2 cellular contexts compared by ENCODE assay signal in genomic region chr9:5608298-5609254, GRCh38.
TF ChIP-seq lines count a peak whose summit lies in the region.

No MANE protein-coding gene starts in this region.

TF ChIP-seq in liver, 16 proteins besides CTCF, POLR2A, EP300 and RAD21 (continued from another document):
- TF ChIP-seq, protein P1, sequence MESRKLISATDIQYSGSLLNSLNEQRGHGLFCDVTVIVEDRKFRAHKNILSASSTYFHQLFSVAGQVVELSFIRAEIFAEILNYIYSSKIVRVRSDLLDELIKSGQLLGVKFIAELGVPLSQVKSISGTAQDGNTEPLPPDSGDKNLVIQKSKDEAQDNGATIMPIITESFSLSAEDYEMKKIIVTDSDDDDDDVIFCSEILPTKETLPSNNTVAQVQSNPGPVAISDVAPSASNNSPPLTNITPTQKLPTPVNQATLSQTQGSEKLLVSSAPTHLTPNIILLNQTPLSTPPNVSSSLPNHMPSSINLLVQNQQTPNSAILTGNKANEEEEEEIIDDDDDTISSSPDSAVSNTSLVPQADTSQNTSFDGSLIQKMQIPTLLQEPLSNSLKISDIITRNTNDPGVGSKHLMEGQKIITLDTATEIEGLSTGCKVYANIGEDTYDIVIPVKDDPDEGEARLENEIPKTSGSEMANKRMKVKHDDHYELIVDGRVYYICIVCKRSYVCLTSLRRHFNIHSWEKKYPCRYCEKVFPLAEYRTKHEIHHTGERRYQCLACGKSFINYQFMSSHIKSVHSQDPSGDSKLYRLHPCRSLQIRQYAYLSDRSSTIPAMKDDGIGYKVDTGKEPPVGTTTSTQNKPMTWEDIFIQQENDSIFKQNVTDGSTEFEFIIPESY (IDR thresholded peaks at IDR 0.05): no peak
- TF ChIP-seq REST (IDR thresholded peaks at IDR 0.05) (peak; percentile 29), JUND (IDR thresholded peaks at IDR 0.05) (no peak), HNF4A (conservative IDR thresholded peaks at IDR 0.05) (peak; percentile 67 to 73), FOXA1 (IDR thresholded peaks at IDR 0.05) (no peak), TAF1 (conservative IDR thresholded peaks at IDR 0.05) (peak; percentile 20), NR2F2 (IDR thresholded peaks at IDR 0.05) (no peak), EGR1 (IDR thresholded peaks at IDR 0.05; ENCODE audit: low read depth in 2 of 2) (no peak), RXRA (IDR thresholded peaks at IDR 0.05) (no peak), SP1 (IDR thresholded peaks at IDR 0.05) (peak; percentile 33), GABPA (IDR thresholded peaks at IDR 0.05 in 1 of 2, conservative IDR thresholded peaks at IDR 0.05 in 1 of 2) (no peak), YY1 (IDR thresholded peaks at IDR 0.05) (peak; percentile 36)
- TF ChIP-seq, protein P2, sequence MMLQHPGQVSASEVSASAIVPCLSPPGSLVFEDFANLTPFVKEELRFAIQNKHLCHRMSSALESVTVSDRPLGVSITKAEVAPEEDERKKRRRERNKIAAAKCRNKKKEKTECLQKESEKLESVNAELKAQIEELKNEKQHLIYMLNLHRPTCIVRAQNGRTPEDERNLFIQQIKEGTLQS (IDR thresholded peaks at IDR 0.05): no peak
TF ChIP-seq in liver: peak in this region for 5.

TF ChIP-seq in GM23338, 12 proteins besides CTCF, POLR2A, EP300 and RAD21 (continued from another document):
- TF ChIP-seq EZH2 (IDR thresholded peaks at IDR 0.05; ENCODE audit: low read depth, unreplicated experiment): no peak
- no peak for TF ChIP-seq ZNF462 (CRISPR knock-in tag; IDR thresholded peaks at IDR 0.05)
